13 cellular contexts compared by ENCODE assay signal in genomic region chr10:59387951-59388431, GRCh38. TPM values are rescaled to one million over a fixed set of nuclear protein-coding genes. Genes with fewer than 3 reads are reported as not detected.
A peak's percentile ranks its signal among the peaks of the same experiment; 100 is the strongest.
DNase-seq lines count a peak whose midpoint lies in the region; FAIRE-seq and TF ChIP-seq lines count a peak whose summit lies in the region.
"Had no signal": no experiment of that assay in that cellular context is flagged by ENCODE, and none has a peak within 500 bp of the region (broad histone marks: within the 10 kb centered on the region; RNA-seq: fewer than 3 reads in every experiment).

No MANE protein-coding gene starts in this region.

- H3K4me1 ChIP-seq in neuronal stem cell (ENCODE audit: control insufficient read depth in 2 of 2, insufficient read depth in 1 of 2, low read depth in 1 of 2, low read length in 2 of 2) (peaks cover 0 to 11% of the 10 kb centered on the region in 2 donors), ovary (ENCODE audit: insufficient read depth) (no peaks in the 10 kb centered on the region)

- POLR2A ChIA-PET in BJ (lab: Charles Lee): no interaction called here

- H3K27ac Mint-ChIP-seq in immature natural killer cell: no peak overlapping the region
- H3K27ac Mint-ChIP-seq: CD8-positive, alpha-beta memory T cell had no signal

- H3K4me2 ChIP-seq in neuronal stem cell (ENCODE audit: insufficient read depth, low read length, poor library complexity, severe bottlenecking): no peak overlapping the region

- H4K8ac ChIP-seq in neuronal stem cell (ENCODE audit: low read depth, low read length): no peak overlapping the region

- no peak overlapping the region for H3K4ac ChIP-seq in neuronal stem cell (ENCODE audit: low read length)

- no peak overlapping the region for H3K4me3 Mint-ChIP-seq in immature natural killer cell
- H3K4me3 Mint-ChIP-seq: CD8-positive, alpha-beta memory T cell had no signal

- no peaks in the 10 kb centered on the region for H3K9me3 ChIP-seq in neuronal stem cell (replicated peaks in 1 of 2; ENCODE audit: control insufficient read depth in 2 of 2, insufficient read depth in 1 of 2, low read depth in 1 of 2, low read length in 2 of 2)
- H3K9me3 ChIP-seq in ovary: no peaks in the 10 kb centered on the region

- H2AFZ ChIP-seq in neuronal stem cell (ENCODE audit: low read length): no peak overlapping the region

- no peak overlapping the region for H3K23ac ChIP-seq in neuronal stem cell (ENCODE audit: low read depth, low read length, poor library complexity)

- H2AK5ac ChIP-seq in neuronal stem cell (ENCODE audit: low read depth, low read length): no peak overlapping the region

- H3K18ac ChIP-seq in neuronal stem cell (ENCODE audit: low read length): no peak overlapping the region

- DNase-seq in BJ (ENCODE audit: low read depth): peak; percentile 79
- DNase-seq in RCC 7860 (ENCODE audit: low spot score): peak; percentile 98
- DNase-seq in epidermal melanocyte (ENCODE audit: insufficient read length, low spot score): peak; percentile 20
- peak; percentile 80 for DNase-seq in neuronal stem cell (ENCODE audit: low spot score)
- no peak for DNase-seq in ovary
- DNase-seq in immature natural killer cell: no peak
- DNase-seq in SHP77 treated with DMSO at 0.1 percent for 48 hours (lab: John Stamatoyannopoulos, UW): no peak
- no peak for DNase-seq in Kasumi-1 (lab: John Stamatoyannopoulos, UW)
- DNase-seq: activated naive CD4-positive, alpha-beta T cell; CD8-positive, alpha-beta memory T cell; hippocampal formation; NCI-H526 treated with DMSO at 0.1 percent for 48 hours had no signal

- H3K14ac ChIP-seq in neuronal stem cell (ENCODE audit: low read length): no peak overlapping the region

- no peak overlapping the region for H2BK12ac ChIP-seq in neuronal stem cell (ENCODE audit: low read length)

- H3K9me3 Mint-ChIP-seq in immature natural killer cell: peaks cover 0 to 8% (median 4%) of the 10 kb centered on the region in 6 donors

- no peak overlapping the region for H2BK5ac ChIP-seq in neuronal stem cell (ENCODE audit: low read length)

- H3K27ac ChIP-seq in neuronal stem cell (replicated peaks; ENCODE audit: low read length) (peak overlapping the region; percentile 62), ovary (peak overlapping the region in 1 of 2 donors; percentile 12)
- H3K27ac ChIP-seq: VCaP had no signal

- H2BK15ac ChIP-seq in neuronal stem cell (ENCODE audit: low read length): no peak overlapping the region

- no peak overlapping the region for H2BK120ac ChIP-seq in neuronal stem cell (ENCODE audit: low read depth, low read length)

- H3K9ac ChIP-seq in neuronal stem cell (ENCODE audit: low read depth, low read length, poor library complexity): no peak overlapping the region

- TF ChIP-seq EP300 in ovary (IDR thresholded peaks at IDR 0.05): no peak

- no peaks in the 10 kb centered on the region for H3K79me1 ChIP-seq in neuronal stem cell (ENCODE audit: low read depth, low read length)

- peak; percentile 99 for FAIRE-seq in RCC 7860 (lab: Jason Lieb, UNC)

- no peak overlapping the region for H4K91ac ChIP-seq in neuronal stem cell (ENCODE audit: low read depth, low read length, poor library complexity)

- intact Hi-C loops in ovary (cut with DNase I): no loop called here

- peaks cover 0 to 2% (median 1%) of the 10 kb centered on the region in 3 donors for H3K27me3 Mint-ChIP-seq in immature natural killer cell (ENCODE audit: low read depth in 3 of 3)

- H3K4me3 ChIP-seq in BJ (ENCODE audit: low read depth, low read length): no peak overlapping the region
- H3K4me3 ChIP-seq in neuronal stem cell (ENCODE audit: low read length in 2 of 2): no peak overlapping the region
- H3K4me3 ChIP-seq in ovary: no peak overlapping the region

- no peak for TF ChIP-seq POLR2A in ovary (IDR thresholded peaks at IDR 0.05)

- H3K27me3 ChIP-seq in BJ (ENCODE audit: control insufficient read depth, insufficient read depth, low read length): no peaks in the 10 kb centered on the region
- no peaks in the 10 kb centered on the region for H3K27me3 ChIP-seq in neuronal stem cell (ENCODE audit: control insufficient read depth in 3 of 3, insufficient read depth in 3 of 3, low read depth in 1 of 3, low read length in 3 of 3)
- H3K27me3 ChIP-seq in ovary: no peaks in the 10 kb centered on the region

- no peaks in the 10 kb centered on the region for H3K36me3 Mint-ChIP-seq in immature natural killer cell
- H3K36me3 Mint-ChIP-seq: CD8-positive, alpha-beta memory T cell had no signal

- H3K36me3 ChIP-seq in BJ (ENCODE audit: control insufficient read depth, insufficient read depth, low read length) (no peaks in the 10 kb centered on the region), neuronal stem cell (replicated peaks in 1 of 2; ENCODE audit: control insufficient read depth in 2 of 2, insufficient read depth in 2 of 2, low read length in 2 of 2) (no peaks in the 10 kb centered on the region), ovary (no peaks in the 10 kb centered on the region)

- no peak for TF ChIP-seq CTCF in BJ (IDR thresholded peaks at IDR 0.05; ENCODE audit: insufficient read depth, low read depth, low read length)
- TF ChIP-seq CTCF in ovary (IDR thresholded peaks at IDR 0.05): no peak

- CTCF ChIA-PET in BJ (lab: Yijun Ruan, JAX): interaction anchor here (0.7 kb wide), 1 partner anchor 149 kb away, joined by 3 read pairs; no protein-coding TSS in a partner anchor

- H3K4me1 Mint-ChIP-seq in immature natural killer cell: no peaks in the 10 kb centered on the region
- H3K4me1 Mint-ChIP-seq: CD8-positive, alpha-beta memory T cell had no signal

- WGBS in neuronal stem cell (ENCODE audit: extremely low coverage in 2 of 2, insufficient read length in 2 of 2, insufficient replicate concordance in 1 of 2), 2 donors: no CpG with 5 or more reads among the region's 1 CpG
- WGBS in ovary, 3 donors: 50 to 71% (median 54%) methylated on average over 1 of the region's 1 CpG

RNA-seq across cellular contexts. Expression of gene FAM13C, which starts 25.6 kb away (rescaled TPM):
- not detected in 2 replicates for polyA plus RNA-seq in BJ (2011; rRNA removed)
- polyA minus RNA-seq in BJ (2011; rRNA and poly(A)+ RNA removed): not detected in 2 replicates
- 13.0 TPM for polyA plus RNA-seq in neuronal stem cell (2013, experiment 1 of 2)
- 13.1 TPM for polyA plus RNA-seq in neuronal stem cell (2013, experiment 2 of 2)
- 10 to 100 TPM; 11.9 to 35.2 (median 22.7) TPM for total RNA-seq in ovary
- 10 to 100 TPM; 14.3 to 19.5 TPM for polyA plus RNA-seq in ovary
- not detected for polyA plus RNA-seq in immature natural killer cell
- total RNA-seq: CD8-positive, alpha-beta memory T cell had no signal
- polyA plus RNA-seq: CD8-positive, alpha-beta memory T cell had no signal

Comparison
In these comparisons a context has a peak if more than half of its experiments do, and no peak if none do; other contexts are left out.
1. DNase-seq: peak in BJ (single experiment), RCC 7860 (single experiment), epidermal melanocyte (single experiment) and neuronal stem cell (single experiment); none in ovary (0 of 5), immature natural killer cell (0 of 3), SHP77 treated with DMSO at 0.1 percent for 48 hours (single experiment) and Kasumi-1 (0 of 2).
2. RNA of gene FAM13C, which starts 25.6 kb away (polyA plus RNA-seq): 14.3 to 19.5 TPM in ovary; not detected in BJ and not detected in immature natural killer cell; every median in the first group is over 10 times any median in the second.